In the genomic region with DNA sequence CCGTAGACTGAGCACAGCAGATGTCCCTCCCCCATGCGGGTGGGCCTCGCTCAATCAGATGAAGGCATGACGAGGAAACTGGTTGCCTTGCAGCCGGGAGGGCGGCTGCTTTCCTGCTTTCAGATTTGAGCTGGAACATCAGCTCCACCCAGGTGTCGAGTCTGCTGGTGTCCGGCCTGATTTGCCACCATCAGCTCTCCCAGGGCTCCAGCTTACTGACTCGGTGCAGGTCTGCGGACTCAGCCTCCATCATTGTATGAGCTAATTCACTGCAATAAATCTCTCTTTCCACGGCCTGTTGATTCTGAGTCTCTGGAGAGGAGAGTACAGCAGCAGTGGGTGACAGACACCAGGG, we compare ENCODE assay signal across 18 cellular contexts.
DNase-seq lines count a peak whose midpoint lies in the region; ATAC-seq and TF ChIP-seq lines count a peak whose summit lies in the region.
"Had no signal": no experiment of that assay in that cellular context is flagged by ENCODE, and none has a peak within 500 bp of the region (broad histone marks: within the 10 kb centered on the region; RNA-seq: fewer than 3 reads in every experiment).

No MANE protein-coding gene starts in this region.

- peak; percentile 65 for DNase-seq in BE2C
- peak; percentile 48 for DNase-seq in COLO668 (lab: John Stamatoyannopoulos, UW; ENCODE audit: unreplicated experiment)
- peak; percentile 12 for DNase-seq in coronary artery (ENCODE audit: low spot score)
- DNase-seq in mucosa of descending colon, result peak; percentile 51 to 61 (median 52)
- no peak for DNase-seq in GM10266 (ENCODE audit: extremely low spot score)
- DNase-seq: activated B cell treated with CpG ODN at 0.5 μM for 24 hours; NCI-H2081; NCI-H510A; stimulated activated naive B cell treated with anti-CD40 and anti-IgM and Interleukin-4, amounts not matched to agents 10 μg/mL and 1 μg/mL and 100 μg/mL, for 72 hours had no signal

- ATAC-seq in mucosa of descending colon (peak; percentile 59), GM18909 (IDR thresholded peaks at IDR 0.05; ENCODE audit: poor library complexity, unreplicated experiment) (no peak), GM21576 (IDR thresholded peaks at IDR 0.05; ENCODE audit: unreplicated experiment) (no peak)
- ATAC-seq: gastroesophageal sphincter; stimulated activated naive B cell treated with anti-CD40 and anti-IgM and Interleukin-4, amounts not matched to agents 10 μg/mL and 1 μg/mL and 100 μg/mL, for 72 hours had no signal

- intact Hi-C loops in mucosa of descending colon (cut with DNase I, micrococcal nuclease), result no loop called here

- H3K4me1 ChIP-seq in BE2C, result peaks cover 71% of the 10 kb centered on the region
- H3K4me1 ChIP-seq in mucosa of descending colon (ENCODE audit: low read depth), result peaks cover 16% of the 10 kb centered on the region
- H3K4me1 ChIP-seq: gastroesophageal sphincter, sigmoid colon had no signal

- H3K36me3 ChIP-seq in BE2C (no peaks in the 10 kb centered on the region), mucosa of descending colon (ENCODE audit: low read depth) (no peaks in the 10 kb centered on the region)
- H3K36me3 ChIP-seq: adrenal gland, cardiac muscle cell, gastroesophageal sphincter, sigmoid colon, thoracic aorta had no signal

- TF ChIP-seq CTCF in BE2C (IDR thresholded peaks at IDR 0.05; ENCODE audit: low read depth, low read length), result no peak
- no peak for TF ChIP-seq CTCF in coronary artery (IDR thresholded peaks at IDR 0.05)
- no peak for TF ChIP-seq CTCF in mucosa of descending colon (IDR thresholded peaks at IDR 0.05)
- TF ChIP-seq CTCF in GM10266 (IDR thresholded peaks at IDR 0.05; ENCODE audit: control insufficient read depth, insufficient read depth, low read depth, missing control alignments), result no peak

- no peaks in the 10 kb centered on the region for H3K27me3 ChIP-seq in BE2C
- H3K27me3 ChIP-seq: adrenal gland, cardiac muscle cell had no signal

- no peak overlapping the region for H3K27ac ChIP-seq in coronary artery
- H3K27ac ChIP-seq: cardiac muscle cell, gastroesophageal sphincter, GM23248, KMS-11, sigmoid colon, thoracic aorta had no signal

- no peaks in the 10 kb centered on the region for H3K9me3 ChIP-seq in BE2C
- H3K9me3 ChIP-seq in mucosa of descending colon, result no peaks in the 10 kb centered on the region
- H3K9me3 ChIP-seq: adrenal gland, gastroesophageal sphincter, sigmoid colon, thoracic aorta had no signal

- no peak overlapping the region for H3K4me3 ChIP-seq in BE2C (ENCODE audit: low read depth, low read length)
- H3K4me3 ChIP-seq in coronary artery, result no peak overlapping the region
- H3K4me3 ChIP-seq in mucosa of descending colon, result no peak overlapping the region
- H3K4me3 ChIP-seq: adrenal gland, cardiac muscle cell, gastroesophageal sphincter, GM23248, sigmoid colon, thoracic aorta had no signal
